Comparison of ENCODE assay signal across 20 cellular contexts in genomic region chr1:45370575-45370974, GRCh38. TPM values are rescaled to one million over a fixed set of nuclear protein-coding genes. Genes with fewer than 3 reads are reported as not detected.
DNase-seq lines count a peak whose midpoint lies in the region; ATAC-seq and TF ChIP-seq lines count a peak whose summit lies in the region.
"Had no signal": no experiment of that assay in that cellular context is flagged by ENCODE, and none has a peak within 500 bp of the region (broad histone marks: within the 10 kb centered on the region; RNA-seq: fewer than 3 reads in every experiment).

No MANE protein-coding gene starts in this region.

- TF ChIP-seq CTCF in RWPE1 (conservative IDR thresholded peaks at IDR 0.05; ENCODE audit: low read depth) (no peak), chondrocyte (IDR thresholded peaks at IDR 0.05) (no peak)

- CTCF ChIA-PET in RWPE1 (lab: Yijun Ruan, JAX): interaction anchor here (0.6 kb wide), 1 partner anchor 374 kb away, joined by 3 read pairs; no protein-coding TSS in a partner anchor

- ATAC-seq in GM18505 (IDR thresholded peaks at IDR 0.05; ENCODE audit: unreplicated experiment) (peak; percentile 61), GM19463 (IDR thresholded peaks at IDR 0.05; ENCODE audit: unreplicated experiment) (peak; percentile 76), HG02763 (IDR thresholded peaks at IDR 0.05; ENCODE audit: unreplicated experiment) (peak; percentile 66)
- ATAC-seq: body of pancreas, T-cell, WTC11 had no signal

- TF ChIP-seq POLR2A in GM18505 (IDR thresholded peaks at IDR 0.05; ENCODE audit: borderline replicate concordance, extremely low read depth, insufficient read depth, insufficient read length): no peak

- DNase-seq in MV-4-11 (lab: John Stamatoyannopoulos, UW) (peak; percentile 15), NCI-H526 treated with DMSO at 0.1 percent for 48 hours (lab: John Stamatoyannopoulos, UW) (no peak), RWPE1 (ENCODE audit: low spot score) (no peak), chondrocyte (ENCODE audit: low spot score) (no peak), COLO668 (lab: John Stamatoyannopoulos, UW; ENCODE audit: unreplicated experiment) (no peak)
- DNase-seq: activated gamma-delta T cell, AML-193, body of pancreas, GM23248, NCI-H2081 treated with DMSO at 0.1 percent for 48 hours, NCI-H774, RPMI8226, T-cell had no signal

- peaks cover 8% of the 10 kb centered on the region for H3K4me1 Mint-ChIP-seq in chondrocyte (ENCODE audit: low read depth)
- H3K4me1 Mint-ChIP-seq: nephron, WTC11 had no signal

- H3K27me3 Mint-ChIP-seq in chondrocyte (ENCODE audit: low read depth): peaks cover 2% of the 10 kb centered on the region
- H3K27me3 Mint-ChIP-seq: T-cell had no signal

- no peak overlapping the region for H3K27ac ChIP-seq in RWPE1
- H3K27ac ChIP-seq: body of pancreas, GM23248, right atrium auricular region, tibial nerve had no signal

- H3K9me3 Mint-ChIP-seq in chondrocyte (ENCODE audit: low read depth): no peaks in the 10 kb centered on the region
- H3K9me3 Mint-ChIP-seq: nephron, T-cell, WTC11 had no signal

- POLR2A ChIA-PET in RWPE1 (lab: Yijun Ruan, JAX; ENCODE audit: low non-redundant PET): no interaction called here

- H3K36me3 Mint-ChIP-seq in chondrocyte (ENCODE audit: low read depth): no peaks in the 10 kb centered on the region
- H3K36me3 Mint-ChIP-seq: T-cell, WTC11 had no signal

- no peak overlapping the region for H3K4me3 Mint-ChIP-seq in chondrocyte (ENCODE audit: unreplicated experiment)
- H3K4me3 Mint-ChIP-seq: nephron, T-cell, WTC11 had no signal

- no peak overlapping the region for H3K27ac Mint-ChIP-seq in chondrocyte (ENCODE audit: unreplicated experiment)
- H3K27ac Mint-ChIP-seq: nephron, T-cell, WTC11 had no signal

RNA-seq across cellular contexts. Expression of gene MUTYH, which starts 30.3 kb away (rescaled TPM):
- total RNA-seq in chondrocyte: 12.1 to 20.6 TPM (median 12.8 TPM) in 3 replicates

RNA-seq across cellular contexts. Expression of gene TOE1, which starts 30.6 kb away (rescaled TPM):
- 5.2 to 6.2 TPM (median 5.5 TPM) in 3 replicates for total RNA-seq in chondrocyte

RNA-seq across cellular contexts. Expression of gene HPDL, which starts 43.9 kb away (rescaled TPM):
- total RNA-seq in chondrocyte: 0.34 to 1.0 TPM (median 0.49 TPM) in 3 replicates
- total RNA-seq: right atrium auricular region had no signal
